Comparison of ENCODE assay signal across 28 cellular contexts in the genomic region with DNA sequence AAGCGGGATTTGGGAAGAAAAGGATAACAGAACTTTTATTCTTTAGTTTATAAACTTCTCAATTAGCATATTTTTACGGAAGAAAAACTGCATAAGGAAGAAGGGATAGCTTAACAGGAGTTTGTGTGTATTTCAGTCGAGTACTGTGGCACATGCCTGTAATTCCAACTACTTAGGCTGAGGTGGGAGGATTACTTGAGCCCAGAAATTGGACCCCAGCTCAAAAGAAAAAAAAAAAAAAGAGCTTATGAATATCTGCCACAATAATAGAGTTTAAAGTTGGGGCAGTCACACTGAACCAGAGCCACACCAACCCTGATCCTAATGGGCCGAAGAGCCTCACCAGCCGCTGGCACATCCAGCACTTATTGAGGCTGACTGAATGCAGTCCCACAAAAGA. TPM values are rescaled to one million over a fixed set of nuclear protein-coding genes. Genes with fewer than 3 reads are reported as not detected.
DNase-seq lines count a peak whose midpoint lies in the region; ATAC-seq and TF ChIP-seq lines count a peak whose summit lies in the region.
"Had no signal": no experiment of that assay in that cellular context is flagged by ENCODE, and none has a peak within 500 bp of the region (broad histone marks: within the 10 kb centered on the region; RNA-seq: fewer than 3 reads in every experiment).

No MANE protein-coding gene starts in this region.

- H3K9me3 ChIP-seq in SJCRH30 (replicated peaks) (no peaks in the 10 kb centered on the region), tibial artery (no peaks in the 10 kb centered on the region)
- H3K9me3 ChIP-seq: BLaER1 treated with 17β-estradiol and CSF1 and Interleukin-3, amounts not matched to agents 10 nM and 100 nM; Caco-2; HAP-1; Peyer's patch had no signal

- H3K4me1 ChIP-seq in SJCRH30: 0 out of 2 replicates have a peak, but pooled peaks cover 6% of the 10 kb centered on the region
- peaks cover 0 to 68% (median 33%) of the 10 kb centered on the region in 4 donors for H3K4me1 ChIP-seq in tibial artery
- H3K4me1 ChIP-seq: Caco-2, HAP-1, Peyer's patch had no signal

- in situ Hi-C loops in brain microvascular endothelial cell (cut with HindIII; ENCODE audit: low pct_ligation_motif_present, low sequenced_read_pairs): no loop called here

- intact Hi-C loops in tibial artery (cut with DNase I; ENCODE audit: low total_unique reads): no loop called here

- H3K4me3 ChIP-seq in SJCRH30 (no peak overlapping the region), brain microvascular endothelial cell (ENCODE audit: low read depth, low read length) (no peak overlapping the region), tibial artery (no peak overlapping the region)
- H3K4me3 ChIP-seq: BLaER1 treated with 17β-estradiol and CSF1 and Interleukin-3, amounts not matched to agents 10 nM and 100 nM; GM12878; GM23338; HAP-1; Peyer's patch had no signal

- DNase-seq in SJCRH30 (no peak), brain microvascular endothelial cell (no peak), myocyte (ENCODE audit: low read depth) (peak; percentile 50), tibial artery (no peak), amniotic stem cell (lab: John Stamatoyannopoulos, UW) (no peak), NCI-H1048 (lab: John Stamatoyannopoulos, UW) (no peak)
- DNase-seq: ACHN; Caco-2; CD4-positive, alpha-beta memory T cell; DMS 273 treated with DMSO at 0.1 percent for 48 hours; DMS79 treated with DMSO at 0.1 percent for 48 hours; KBM-7; MM.1S; NCI-H1092; NCI-H1436; NCI-H187 treated with DMSO at 0.1 percent for 48 hours; NCI-H226; NCI-H510A treated with DMSO at 0.1 percent for 48 hours; NCI-H774; Peyer's patch had no signal

- H3K27me3 ChIP-seq in SJCRH30 (no peaks in the 10 kb centered on the region), brain microvascular endothelial cell (replicated peaks) (no peaks in the 10 kb centered on the region), tibial artery (no peaks in the 10 kb centered on the region)
- H3K27me3 ChIP-seq: BLaER1 treated with 17β-estradiol and CSF1 and Interleukin-3, amounts not matched to agents 10 nM and 100 nM; Peyer's patch had no signal

- peak overlapping the region; percentile 33 for H3K27ac ChIP-seq in SJCRH30
- H3K27ac ChIP-seq in brain microvascular endothelial cell: peak overlapping the region; percentile 65
- peak overlapping the region; percentile 64 to 72 for H3K27ac ChIP-seq in tibial artery
- H3K27ac ChIP-seq: HL-60, Peyer's patch had no signal

- ATAC-seq in esophagus mucosa (no peak), HG02798 (IDR thresholded peaks at IDR 0.05; ENCODE audit: poor library complexity, unreplicated experiment) (no peak)
- ATAC-seq: GM12878, GM23338, HepG2 had no signal

- no peak for TF ChIP-seq CTCF in brain microvascular endothelial cell (IDR thresholded peaks at IDR 0.05; ENCODE audit: low read depth, low read length, missing control alignments)
- no peak for TF ChIP-seq CTCF in tibial artery (IDR thresholded peaks at IDR 0.05)

- H3K36me3 ChIP-seq in SJCRH30: peaks cover 62% of the 10 kb centered on the region
- peaks cover 74% of the 10 kb centered on the region for H3K36me3 ChIP-seq in brain microvascular endothelial cell (replicated peaks)
- H3K36me3 ChIP-seq in tibial artery: peaks cover 46 to 86% (median 79%) of the 10 kb centered on the region in 3 donors

RNA-seq across cellular contexts. Expression of gene CHAC1, which starts 31.1 kb away (rescaled TPM):
- total RNA-seq in SJCRH30 (2014; rRNA removed; shearing (Covaris generic)): 1.0 and 2.5 TPM in 2 replicates
- total RNA-seq in myocyte (5.5 and 10.4 TPM in 2 replicates), esophagus mucosa (31.8 TPM)
- polyA plus RNA-seq in myocyte (2012): 64.2 TPM
- total RNA-seq: HepG2 had no signal

RNA-seq across cellular contexts. Expression of gene DLL4, which starts 55.3 kb away (rescaled TPM):
- total RNA-seq in SJCRH30 (2014; rRNA removed; shearing (Covaris generic)): 0.43 and 0.48 TPM in 2 replicates
- total RNA-seq in myocyte (0.13 TPM in 1 of 2 replicates, not detected in the other), esophagus mucosa (1.1 TPM)
- polyA plus RNA-seq in myocyte (2012): 0.08 TPM
- total RNA-seq: CD4-positive, alpha-beta memory T cell had no signal
- polyA plus RNA-seq: CD4-positive, alpha-beta memory T cell had no signal
